19 cellular contexts compared by ENCODE assay signal in the genomic region with DNA sequence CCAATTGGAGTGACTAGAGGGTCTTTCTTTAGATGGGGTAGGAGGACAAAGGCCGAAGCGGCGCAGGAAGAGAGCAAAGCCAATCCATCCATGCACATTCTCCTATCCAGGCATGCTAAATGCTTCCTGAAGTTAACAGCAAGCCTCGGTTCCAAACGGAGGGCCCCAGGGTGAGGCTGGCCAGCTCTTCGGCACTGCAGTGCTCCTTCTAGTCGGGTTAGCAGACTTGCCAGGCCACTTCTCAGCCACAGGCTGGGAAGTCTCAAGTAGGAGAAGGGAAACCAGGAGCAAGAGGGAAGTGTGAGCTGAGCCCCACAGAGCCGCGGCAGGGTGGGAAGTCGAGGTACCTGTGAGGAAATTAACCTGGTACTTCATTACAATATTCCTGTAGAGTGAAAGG.
DNase-seq lines count a peak whose midpoint lies in the region; ATAC-seq and TF ChIP-seq lines count a peak whose summit lies in the region.
"Had no signal": no experiment of that assay in that cellular context is flagged by ENCODE, and none has a peak within 500 bp of the region (broad histone marks: within the 10 kb centered on the region; RNA-seq: fewer than 3 reads in every experiment).

No MANE protein-coding gene starts in this region.

- H3K4me3 Mint-ChIP-seq in activated T-cell treated with anti-CD3 and anti-CD28 coated beads, Interleukin-2, amount 50 U/mL, for 24 hours = no peak overlapping the region
- no peak overlapping the region for H3K4me3 Mint-ChIP-seq in immature natural killer cell
- no peak overlapping the region for H3K4me3 Mint-ChIP-seq in CD8-positive, alpha-beta memory T cell
- H3K4me3 Mint-ChIP-seq: effector memory CD8-positive, alpha-beta T cell; T-helper 1 cell treated with Interleukin-12 subunit alpha and Interleukin-12 subunit beta and Interleukin-4 antibody, amounts not matched to agents 30 μg/mL and 1 μg/mL, for 36 hours; WTC11 had no signal

- H3K4me1 ChIP-seq in hepatocyte (ENCODE audit: insufficient read depth) = peaks cover 13% of the 10 kb centered on the region
- H3K4me1 ChIP-seq in sigmoid colon = peaks cover 0 to 51% (median 32%) of the 10 kb centered on the region in 4 donors
- no peaks in the 10 kb centered on the region for H3K4me1 ChIP-seq in CD8-positive, alpha-beta memory T cell (ENCODE audit: insufficient read depth, low read length)

- H2AFZ ChIP-seq in hepatocyte = no peak overlapping the region

- CTCF ChIA-PET in CD8-positive, alpha-beta memory T cell (lab: Charles Lee) = interaction anchor here (0.9 to 1.4 kb wide), 2 partner anchors 13 to 15 kb away, joined by 4 read pairs; no protein-coding TSS in a partner anchor

- TF ChIP-seq EP300 in sigmoid colon (IDR thresholded peaks at IDR 0.05) = no peak

- H3K27ac ChIP-seq in hepatocyte (no peak overlapping the region), sigmoid colon (peak overlapping the region; percentile 54 to 80 (median 69))
- H3K27ac ChIP-seq in CD8-positive, alpha-beta memory T cell (ENCODE audit: low read depth, low read length) = no peak overlapping the region

- ATAC-seq in SK-N-SH treated with all-trans-retinoic acid at 6 μM for 48 hours (peak; percentile 32), HG03565 (IDR thresholded peaks at IDR 0.05; ENCODE audit: unreplicated experiment) (no peak)
- ATAC-seq: effector memory CD8-positive, alpha-beta T cell; GM12878 had no signal

- DNase-seq in AG20443 (ENCODE audit: low spot score) = peak; percentile 33
- no peak for DNase-seq in hepatocyte (ENCODE audit: low spot score)
- DNase-seq in sigmoid colon = no peak
- DNase-seq in activated T-cell treated with anti-CD3 and anti-CD28 coated beads, Interleukin-2, amount 50 U/mL, for 24 hours = no peak
- DNase-seq in immature natural killer cell = no peak
- no peak for DNase-seq in CD8-positive, alpha-beta memory T cell
- DNase-seq: cerebellar nuclear complex; effector memory CD8-positive, alpha-beta T cell; MM.1S; NCI-H1694 treated with DMSO at 0.1 percent for 48 hours; NCI-H345; posterior cingulate gyrus; SHP77 had no signal

- H3K4me2 ChIP-seq in hepatocyte = peak overlapping the region; percentile 62

- no peaks in the 10 kb centered on the region for H3K9me3 Mint-ChIP-seq in activated T-cell treated with anti-CD3 and anti-CD28 coated beads, Interleukin-2, amount 50 U/mL, for 24 hours
- H3K9me3 Mint-ChIP-seq in immature natural killer cell = no peaks in the 10 kb centered on the region
- peaks cover 0 to 3% (median 0%) of the 10 kb centered on the region in 5 donors for H3K9me3 Mint-ChIP-seq in CD8-positive, alpha-beta memory T cell
- H3K9me3 Mint-ChIP-seq: effector memory CD8-positive, alpha-beta T cell; T-helper 1 cell treated with Interleukin-12 subunit alpha and Interleukin-12 subunit beta and Interleukin-4 antibody, amounts not matched to agents 30 μg/mL and 1 μg/mL, for 36 hours; type B pancreatic cell; WTC11 had no signal

- H3K27ac Mint-ChIP-seq in activated T-cell treated with anti-CD3 and anti-CD28 coated beads, Interleukin-2, amount 50 U/mL, for 24 hours = no peak overlapping the region
- no peak overlapping the region for H3K27ac Mint-ChIP-seq in immature natural killer cell
- H3K27ac Mint-ChIP-seq in CD8-positive, alpha-beta memory T cell = no peak overlapping the region
- H3K27ac Mint-ChIP-seq: effector memory CD8-positive, alpha-beta T cell; T-helper 1 cell treated with Interleukin-12 subunit alpha and Interleukin-12 subunit beta and Interleukin-4 antibody, amounts not matched to agents 30 μg/mL and 1 μg/mL, for 36 hours; WTC11 had no signal

- no peaks in the 10 kb centered on the region for H3K79me2 ChIP-seq in hepatocyte

- H4K20me1 ChIP-seq in hepatocyte (ENCODE audit: insufficient read depth, poor library complexity, severe bottlenecking) = no peaks in the 10 kb centered on the region

- TF ChIP-seq POLR2A in sigmoid colon (IDR thresholded peaks at IDR 0.05) = no peak

- H3K9me3 ChIP-seq in hepatocyte (ENCODE audit: low read depth) = no peaks in the 10 kb centered on the region
- no peaks in the 10 kb centered on the region for H3K9me3 ChIP-seq in sigmoid colon
- H3K9me3 ChIP-seq in CD8-positive, alpha-beta memory T cell (ENCODE audit: low read length) = no peaks in the 10 kb centered on the region

- intact Hi-C loops in sigmoid colon (cut with DNase I) = loop anchor here (5.0 kb wide), 1 partner anchor 741 kb away; no protein-coding TSS in a partner anchor

- no peak overlapping the region for H3K4me3 ChIP-seq in hepatocyte
- no peak overlapping the region for H3K4me3 ChIP-seq in sigmoid colon
- H3K4me3 ChIP-seq in CD8-positive, alpha-beta memory T cell (ENCODE audit: low read length) = no peak overlapping the region
- H3K4me3 ChIP-seq: GM12878 had no signal

- H3K27me3 ChIP-seq in hepatocyte (no peaks in the 10 kb centered on the region), sigmoid colon (no peaks in the 10 kb centered on the region)
- H3K27me3 ChIP-seq in CD8-positive, alpha-beta memory T cell (ENCODE audit: insufficient read depth, low read length, poor library complexity, severe bottlenecking) = no peaks in the 10 kb centered on the region

- TF ChIP-seq CTCF in hepatocyte (IDR thresholded peaks at IDR 0.05; ENCODE audit: poor library complexity) (no peak), sigmoid colon (IDR thresholded peaks at IDR 0.05) (no peak)

- POLR2A ChIA-PET in CD8-positive, alpha-beta memory T cell (lab: Charles Lee) = no interaction called here

- H3K27me3 Mint-ChIP-seq in activated T-cell treated with anti-CD3 and anti-CD28 coated beads, Interleukin-2, amount 50 U/mL, for 24 hours = peaks cover 61% of the 10 kb centered on the region
- H3K27me3 Mint-ChIP-seq in immature natural killer cell (ENCODE audit: low read depth in 3 of 3) = peaks cover 1 to 7% (median 4%) of the 10 kb centered on the region in 3 donors
- H3K27me3 Mint-ChIP-seq in CD8-positive, alpha-beta memory T cell = peaks cover 6 to 40% of the 10 kb centered on the region in 2 donors
- H3K27me3 Mint-ChIP-seq: type B pancreatic cell had no signal

- H3K4me1 Mint-ChIP-seq in activated T-cell treated with anti-CD3 and anti-CD28 coated beads, Interleukin-2, amount 50 U/mL, for 24 hours (ENCODE audit: low read depth) = no peaks in the 10 kb centered on the region
- H3K4me1 Mint-ChIP-seq in immature natural killer cell = no peaks in the 10 kb centered on the region
- no peaks in the 10 kb centered on the region for H3K4me1 Mint-ChIP-seq in CD8-positive, alpha-beta memory T cell

- WGBS in hepatocyte (ENCODE audit: low lambda C conversion rate, missing lambda C conversion rate) = 71% methylated on average over 10 of the region's 10 CpGs
- WGBS in sigmoid colon, 2 donors = 77 to 86% methylated on average over 10 of the region's 10 CpGs

- H3K36me3 Mint-ChIP-seq in activated T-cell treated with anti-CD3 and anti-CD28 coated beads, Interleukin-2, amount 50 U/mL, for 24 hours (ENCODE audit: low read depth) = no peaks in the 10 kb centered on the region
- no peaks in the 10 kb centered on the region for H3K36me3 Mint-ChIP-seq in immature natural killer cell
- H3K36me3 Mint-ChIP-seq in CD8-positive, alpha-beta memory T cell = no peaks in the 10 kb centered on the region
- H3K36me3 Mint-ChIP-seq: WTC11 had no signal

- no peaks in the 10 kb centered on the region for H3K9me2 ChIP-seq in hepatocyte (replicated peaks; ENCODE audit: insufficient read depth)

- H3K36me3 ChIP-seq in hepatocyte (replicated peaks; ENCODE audit: insufficient read depth, low read depth) = no peaks in the 10 kb centered on the region
- no peaks in the 10 kb centered on the region for H3K36me3 ChIP-seq in sigmoid colon
- H3K36me3 ChIP-seq in CD8-positive, alpha-beta memory T cell (ENCODE audit: insufficient read depth, low read length) = no peaks in the 10 kb centered on the region

TF ChIP-seq in SK-N-SH treated with all-trans-retinoic acid at 6 μM for 48 hours, 23 proteins besides CTCF, POLR2A, EP300 and RAD21 (continues in another document):
- TF ChIP-seq ZFP3 (CRISPR knock-in tag; IDR thresholded peaks at IDR 0.05) (no peak), ISL1 (CRISPR knock-in tag; IDR thresholded peaks at IDR 0.05) (no peak), PPARA (CRISPR knock-in tag; IDR thresholded peaks at IDR 0.05; ENCODE audit: borderline replicate concordance) (no peak), ZNF565 (CRISPR knock-in tag; conservative IDR thresholded peaks at IDR 0.05; ENCODE audit: low read depth) (no peak), ARNTL (CRISPR knock-in tag; IDR thresholded peaks at IDR 0.05; ENCODE audit: borderline replicate concordance, low read depth) (no peak), CREB5 (CRISPR knock-in tag; IDR thresholded peaks at IDR 0.05; ENCODE audit: low read depth) (no peak), ZC3H10 (CRISPR knock-in tag; IDR thresholded peaks at IDR 0.05) (no peak), POU6F1 (CRISPR knock-in tag; IDR thresholded peaks at IDR 0.05; ENCODE audit: borderline replicate concordance, low read depth) (no peak), ZNF8 (CRISPR knock-in tag; IDR thresholded peaks at IDR 0.05) (no peak)

Comparison
In these comparisons a context has a peak if more than half of its experiments do, and no peak if none do; other contexts are left out.
1. H3K27ac ChIP-seq: peak in sigmoid colon (4 of 4); none in hepatocyte (single experiment) and CD8-positive, alpha-beta memory T cell (single experiment).